8 cellular contexts compared by ENCODE assay signal in the genomic region with DNA sequence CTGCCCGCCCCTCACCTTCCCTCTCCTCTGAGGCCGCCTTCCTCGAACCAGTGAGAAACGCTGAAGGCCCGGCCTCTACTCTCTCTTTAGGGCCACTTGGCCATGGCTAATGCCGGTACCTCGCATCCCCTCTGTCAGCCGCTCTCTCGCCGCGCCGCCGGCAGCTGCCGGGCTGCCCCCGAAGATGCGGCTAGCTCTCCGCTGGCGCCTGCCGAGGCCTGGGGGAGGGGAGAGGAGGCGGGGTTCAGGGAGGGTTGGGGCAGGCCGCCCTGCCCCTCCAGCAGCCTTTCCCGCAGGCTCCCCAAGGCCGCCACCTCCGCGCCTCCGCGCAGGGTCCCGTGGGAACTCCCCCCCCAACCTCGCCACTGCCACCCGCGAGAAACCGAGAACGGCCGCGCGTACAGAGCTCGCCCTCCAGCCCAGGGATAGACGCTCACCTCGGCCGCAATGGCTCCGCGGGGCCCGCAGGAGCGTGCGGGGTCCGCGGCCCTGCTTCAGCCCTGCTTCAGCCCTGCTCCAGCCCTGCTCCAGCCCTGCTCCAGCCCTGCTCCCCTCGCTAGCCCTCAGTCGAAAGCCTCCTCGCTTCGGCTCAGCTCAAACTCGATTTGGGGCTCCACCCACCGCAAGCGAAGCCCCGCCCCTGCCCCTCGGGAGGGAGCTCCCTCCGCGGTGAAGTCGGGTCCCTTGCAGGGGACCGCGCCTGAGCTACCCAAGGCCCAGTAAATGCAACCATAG. TPM values are rescaled to one million over a fixed set of nuclear protein-coding genes. Genes with fewer than 3 reads are reported as not detected.
DNase-seq lines count a peak whose midpoint lies in the region; TF ChIP-seq lines count a peak whose summit lies in the region.

A gene with protein sequence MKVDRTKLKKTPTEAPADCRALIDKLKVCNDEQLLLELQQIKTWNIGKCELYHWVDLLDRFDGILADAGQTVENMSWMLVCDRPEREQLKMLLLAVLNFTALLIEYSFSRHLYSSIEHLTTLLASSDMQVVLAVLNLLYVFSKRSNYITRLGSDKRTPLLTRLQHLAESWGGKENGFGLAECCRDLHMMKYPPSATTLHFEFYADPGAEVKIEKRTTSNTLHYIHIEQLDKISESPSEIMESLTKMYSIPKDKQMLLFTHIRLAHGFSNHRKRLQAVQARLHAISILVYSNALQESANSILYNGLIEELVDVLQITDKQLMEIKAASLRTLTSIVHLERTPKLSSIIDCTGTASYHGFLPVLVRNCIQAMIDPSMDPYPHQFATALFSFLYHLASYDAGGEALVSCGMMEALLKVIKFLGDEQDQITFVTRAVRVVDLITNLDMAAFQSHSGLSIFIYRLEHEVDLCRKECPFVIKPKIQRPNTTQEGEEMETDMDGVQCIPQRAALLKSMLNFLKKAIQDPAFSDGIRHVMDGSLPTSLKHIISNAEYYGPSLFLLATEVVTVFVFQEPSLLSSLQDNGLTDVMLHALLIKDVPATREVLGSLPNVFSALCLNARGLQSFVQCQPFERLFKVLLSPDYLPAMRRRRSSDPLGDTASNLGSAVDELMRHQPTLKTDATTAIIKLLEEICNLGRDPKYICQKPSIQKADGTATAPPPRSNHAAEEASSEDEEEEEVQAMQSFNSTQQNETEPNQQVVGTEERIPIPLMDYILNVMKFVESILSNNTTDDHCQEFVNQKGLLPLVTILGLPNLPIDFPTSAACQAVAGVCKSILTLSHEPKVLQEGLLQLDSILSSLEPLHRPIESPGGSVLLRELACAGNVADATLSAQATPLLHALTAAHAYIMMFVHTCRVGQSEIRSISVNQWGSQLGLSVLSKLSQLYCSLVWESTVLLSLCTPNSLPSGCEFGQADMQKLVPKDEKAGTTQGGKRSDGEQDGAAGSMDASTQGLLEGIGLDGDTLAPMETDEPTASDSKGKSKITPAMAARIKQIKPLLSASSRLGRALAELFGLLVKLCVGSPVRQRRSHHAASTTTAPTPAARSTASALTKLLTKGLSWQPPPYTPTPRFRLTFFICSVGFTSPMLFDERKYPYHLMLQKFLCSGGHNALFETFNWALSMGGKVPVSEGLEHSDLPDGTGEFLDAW (N-terminal part only) (minus strand): TSS at position 569 of the 735 bp plus-strand sequence. CDS start 32,612 bp downstream, outside the sequence.

- no peaks in the 10 kb centered on the region for H3K9me3 ChIP-seq in DOHH2 (ENCODE audit: control insufficient read depth, insufficient read depth, low read length)
- H3K9me3 ChIP-seq in H9 (ENCODE audit: control insufficient read depth, low read depth, low read length) = peaks cover 4% of the 10 kb centered on the region
- H3K9me3 ChIP-seq in SK-N-SH = no peaks in the 10 kb centered on the region

- no peak within 1 kb of the TSS for H3T11ph ChIP-seq in H9 (ENCODE audit: low read length)

- no peak within 1 kb of the TSS for H4K91ac ChIP-seq in H9 (ENCODE audit: insufficient read length, low read depth, low read length)

- peaks cover 14 to 18% (median 16%) of the 10 kb centered on the region in 3 experiments for H3K36me3 Mint-ChIP-seq in H9 (ENCODE audit: insufficient read depth in 1 of 3, low read depth in 3 of 3)
- H3K36me3 Mint-ChIP-seq in activated naive CD4-positive, alpha-beta T cell treated with anti-CD3 and anti-CD28 coated beads, Interleukin-2, amount 10 ng/mL, durations not matched to agents 7 days and 5 days = peaks cover 17% of the 10 kb centered on the region

- H2AK5ac ChIP-seq in H9 (ENCODE audit: insufficient read length, low read length) = no peak within 1 kb of the TSS

- H3K27ac ChIP-seq in DOHH2 (ENCODE audit: low read depth, low read length) (peak within 1 kb of the TSS; percentile 83), H9 (ENCODE audit: insufficient read length, low read depth, low read length) (no peak within 1 kb of the TSS), SK-N-SH (ENCODE audit: low read depth in 2 of 2, low read length in 1 of 2) (peak within 1 kb of the TSS; percentile 89 to 92)

- H3K79me2 ChIP-seq in DOHH2 (ENCODE audit: control insufficient read depth, low read length) (peaks cover 43% of the 10 kb centered on the region), H9 (ENCODE audit: insufficient read depth, low read length) (peaks cover 17% of the 10 kb centered on the region; the same call in 1 of the 2 replicates), SK-N-SH (ENCODE audit: insufficient read depth) (peaks cover 38% of the 10 kb centered on the region)

- no peak within 1 kb of the TSS for H4K8ac ChIP-seq in H9 (replicated peaks; ENCODE audit: insufficient read length, low read depth, low read length)

- H3K9me2 ChIP-seq in DOHH2 (replicated peaks; ENCODE audit: control insufficient read depth, low read length) (no peaks in the 10 kb centered on the region), SK-N-SH (no peaks in the 10 kb centered on the region)

- H3K23me2 ChIP-seq in H9 (ENCODE audit: insufficient read length, low read depth, low read length, poor library complexity, severe bottlenecking) = peaks cover 6% of the 10 kb centered on the region

- H3K36me3 ChIP-seq in DOHH2 (ENCODE audit: control insufficient read depth, low read length) (peaks cover 23% of the 10 kb centered on the region), SK-N-SH (replicated peaks in 1 of 2; ENCODE audit: control insufficient read depth in 1 of 2, insufficient read depth in 2 of 2, low read length in 1 of 2) (peaks cover 0 to 4% of the 10 kb centered on the region in 2 experiments)

- peak within 1 kb of the TSS; percentile 87 for H3K4me3 ChIP-seq in DOHH2 (ENCODE audit: low read length)
- H3K4me3 ChIP-seq in SK-N-SH (ENCODE audit: low read depth in 2 of 2, low read length in 1 of 2) = peak within 1 kb of the TSS; percentile 62 to 79

- no peaks in the 10 kb centered on the region for H3K79me1 ChIP-seq in H9 (ENCODE audit: insufficient read depth, low read depth, low read length, poor library complexity, severe bottlenecking)

- peak; percentile 87 for DNase-seq in H9
- peak; percentile 85 for DNase-seq in NAMALWA (ENCODE audit: low spot score)
- DNase-seq in SK-N-SH = peak; percentile 78
- peak; percentile 88 for DNase-seq in activated naive CD4-positive, alpha-beta T cell treated with anti-CD3 and anti-CD28 coated beads, Interleukin-2, amount 10 ng/mL, durations not matched to agents 7 days and 5 days
- peak; percentile 73 for DNase-seq in globus pallidus (ENCODE audit: low spot score)
- DNase-seq in occipital lobe (lab: John Stamatoyannopoulos, UW) = peak; percentile 54
- DNase-seq in superior temporal gyrus (ENCODE audit: extremely low spot score) = peak; percentile 62

- no peak for TF ChIP-seq EP300 in SK-N-SH (IDR thresholded peaks at IDR 0.05; ENCODE audit: borderline replicate concordance in 1 of 2, low read depth in 1 of 2, low read length in 1 of 2)

- no peak within 1 kb of the TSS for H2BK20ac ChIP-seq in H9 (ENCODE audit: low read depth, low read length, poor library complexity, severe bottlenecking)

- no peak within 1 kb of the TSS for H2BK12ac ChIP-seq in H9 (ENCODE audit: insufficient read length, low read depth, low read length)

- H3K27me3 ChIP-seq in DOHH2 (ENCODE audit: control insufficient read depth, low read length) (no peaks in the 10 kb centered on the region), H9 (ENCODE audit: insufficient read depth, low read length) (no peaks in the 10 kb centered on the region), SK-N-SH (ENCODE audit: insufficient read depth) (0 out of 2 replicates have a peak, but pooled peaks cover 3% of the 10 kb centered on the region)

- peaks cover 18% of the 10 kb centered on the region for H3K4me1 ChIP-seq in DOHH2 (ENCODE audit: control insufficient read depth, low read length)
- H3K4me1 ChIP-seq in H9 (ENCODE audit: insufficient read depth, low read length) = no peaks in the 10 kb centered on the region
- no peaks in the 10 kb centered on the region; a peak in 2 of 4 replicates for H3K4me1 ChIP-seq in SK-N-SH (ENCODE audit: control insufficient read depth in 1 of 2, insufficient read depth in 2 of 2, low read depth in 1 of 2, low read length in 1 of 2)

- H3K9me3 Mint-ChIP-seq in H9 = peaks cover 67 to 75% of the 10 kb centered on the region in 2 experiments
- H3K9me3 Mint-ChIP-seq in activated naive CD4-positive, alpha-beta T cell treated with anti-CD3 and anti-CD28 coated beads, Interleukin-2, amount 10 ng/mL, durations not matched to agents 7 days and 5 days = no peaks in the 10 kb centered on the region

- H2BK5ac ChIP-seq in H9 (ENCODE audit: insufficient read length, low read length) = no peak within 1 kb of the TSS

- peak within 1 kb of the TSS; percentile 85 for H3K14ac ChIP-seq in H9 (ENCODE audit: insufficient read depth, low read length)

- no peak within 1 kb of the TSS for H2BK120ac ChIP-seq in H9 (ENCODE audit: low read depth, low read length, poor library complexity, severe bottlenecking)

- peak within 1 kb of the TSS; percentile 82 for H3K18ac ChIP-seq in H9 (ENCODE audit: insufficient read length, low read depth, low read length)

- H3K4me3 Mint-ChIP-seq in H9 = peak within 1 kb of the TSS; percentile 91 to 94
- H3K4me3 Mint-ChIP-seq in activated naive CD4-positive, alpha-beta T cell treated with anti-CD3 and anti-CD28 coated beads, Interleukin-2, amount 10 ng/mL, durations not matched to agents 7 days and 5 days = peak within 1 kb of the TSS; percentile 92

- H3K27me3 Mint-ChIP-seq in H9 (ENCODE audit: low read depth) = peaks cover 1% of the 10 kb centered on the region; the same call in 1 of the 2 replicates
- H3K27me3 Mint-ChIP-seq in activated naive CD4-positive, alpha-beta T cell treated with anti-CD3 and anti-CD28 coated beads, Interleukin-2, amount 10 ng/mL, durations not matched to agents 7 days and 5 days = no peaks in the 10 kb centered on the region

- peak within 1 kb of the TSS; percentile 81 for H3K4me2 ChIP-seq in DOHH2 (ENCODE audit: low read length)
- peak within 1 kb of the TSS; percentile 41 for H3K4me2 ChIP-seq in H9 (ENCODE audit: insufficient read depth, insufficient read length, low read length)
- H3K4me2 ChIP-seq in SK-N-SH = peak within 1 kb of the TSS; percentile 76

- no peak for TF ChIP-seq CTCF in DOHH2 (IDR thresholded peaks at IDR 0.05; ENCODE audit: low read depth, low read length, poor library complexity, severe bottlenecking)
- TF ChIP-seq CTCF in H9 (conservative IDR thresholded peaks at IDR 0.05) = no peak
- TF ChIP-seq CTCF in SK-N-SH (IDR thresholded peaks at IDR 0.05) = no peak

- no peak for TF ChIP-seq RAD21 in SK-N-SH (IDR thresholded peaks at IDR 0.05; ENCODE audit: low read length)

- H4K20me1 ChIP-seq in DOHH2 (ENCODE audit: control insufficient read depth, insufficient read depth, low read depth, low read length) = peaks cover 5% of the 10 kb centered on the region; the same call in 1 of the 2 replicates
- no peaks in the 10 kb centered on the region for H4K20me1 ChIP-seq in H9 (ENCODE audit: control insufficient read depth, insufficient read depth, insufficient read length)
- H4K20me1 ChIP-seq in SK-N-SH (ENCODE audit: insufficient read depth) = peaks cover 16% of the 10 kb centered on the region

- H2AFZ ChIP-seq in H9 (ENCODE audit: low read length) (peak within 1 kb of the TSS; percentile 79), SK-N-SH (ENCODE audit: low read depth) (peak within 1 kb of the TSS; percentile 91)

- no peak within 1 kb of the TSS for H3K56ac ChIP-seq in H9 (ENCODE audit: insufficient read length, low read depth, low read length)

- peak within 1 kb of the TSS; percentile 87 to 91 (median 91) for H3K27ac Mint-ChIP-seq in H9
- peak within 1 kb of the TSS; percentile 99 for H3K27ac Mint-ChIP-seq in activated naive CD4-positive, alpha-beta T cell treated with anti-CD3 and anti-CD28 coated beads, Interleukin-2, amount 10 ng/mL, durations not matched to agents 7 days and 5 days

- H2BK15ac ChIP-seq in H9 (ENCODE audit: low read depth, low read length) = no peak within 1 kb of the TSS

- no peak within 1 kb of the TSS for H3K4ac ChIP-seq in H9 (ENCODE audit: low read depth, low read length)

- no peak within 1 kb of the TSS for H3K23ac ChIP-seq in H9 (ENCODE audit: insufficient read length, low read depth, low read length)

- no peaks in the 10 kb centered on the region; the same call in 1 of the 2 replicates for H3F3A ChIP-seq in DOHH2 (ENCODE audit: control insufficient read depth, insufficient read depth)
- peaks cover 4% of the 10 kb centered on the region for H3F3A ChIP-seq in SK-N-SH (replicated peaks; ENCODE audit: insufficient read depth)

- no CpG with 5 or more reads among the region's 61 CpGs for WGBS in H9 (ENCODE audit: extremely low coverage, insufficient read length, low lambda C conversion rate)
- WGBS in SK-N-SH (ENCODE audit: low lambda C conversion rate) = 17% methylated on average over 23 of the region's 61 CpGs

- peaks cover 5 to 14% of the 10 kb centered on the region in 2 experiments; a peak in 3 of 4 replicates for H3K4me1 Mint-ChIP-seq in H9
- peaks cover 21% of the 10 kb centered on the region for H3K4me1 Mint-ChIP-seq in activated naive CD4-positive, alpha-beta T cell treated with anti-CD3 and anti-CD28 coated beads, Interleukin-2, amount 10 ng/mL, durations not matched to agents 7 days and 5 days

- H3K9ac ChIP-seq in H9 (ENCODE audit: extremely low read depth, insufficient read length, low read length) = peak within 1 kb of the TSS; percentile 75
- peak within 1 kb of the TSS; percentile 83 for H3K9ac ChIP-seq in SK-N-SH

- no peak within 1 kb of the TSS for H4K5ac ChIP-seq in H9 (ENCODE audit: insufficient read length, low read depth, low read length)

- CTCF ChIA-PET in SK-N-SH (lab: Yijun Ruan, JAX) = interaction anchor here (1.0 kb wide), 1 partner anchor 11 kb away, joined by 3 read pairs; no protein-coding TSS in a partner anchor
- CTCF ChIA-PET in activated naive CD4-positive, alpha-beta T cell treated with anti-CD3 and anti-CD28 coated beads, Interleukin-2, amount 10 ng/mL, durations not matched to agents 7 days and 5 days (lab: Charles Lee) = interaction anchor here (1.8 to 1.9 kb wide), 2 partner anchors 28 to 30 kb away, joined by 4 to 7 read pairs; no protein-coding TSS in a partner anchor

- POLR2A ChIA-PET in SK-N-SH (lab: Yijun Ruan, JAX) = interaction anchor here (0.6 to 1.0 kb wide), 3 partner anchors 9 to 697 kb away, joined by 3 to 6 read pairs (median 3); no protein-coding TSS in a partner anchor

RNA-seq across cellular contexts. Expression of the gene that starts here (rescaled TPM):
- total RNA-seq in H9 (2021) (206 and 230 TPM in 2 replicates), occipital lobe (95.3 TPM)
- polyA plus RNA-seq in SK-N-SH (2012; rRNA removed) = 39.1 and 43.4 TPM in 2 replicates
- 25.3 and 32.6 TPM in 2 replicates for polyA plus RNA-seq in SK-N-SH (2012; cell fraction: cytosol; rRNA removed)
- polyA plus RNA-seq in SK-N-SH (2012; cell fraction: nucleus; rRNA removed) = 80.8 and 135 TPM in 2 replicates
